In the genomic region with DNA sequence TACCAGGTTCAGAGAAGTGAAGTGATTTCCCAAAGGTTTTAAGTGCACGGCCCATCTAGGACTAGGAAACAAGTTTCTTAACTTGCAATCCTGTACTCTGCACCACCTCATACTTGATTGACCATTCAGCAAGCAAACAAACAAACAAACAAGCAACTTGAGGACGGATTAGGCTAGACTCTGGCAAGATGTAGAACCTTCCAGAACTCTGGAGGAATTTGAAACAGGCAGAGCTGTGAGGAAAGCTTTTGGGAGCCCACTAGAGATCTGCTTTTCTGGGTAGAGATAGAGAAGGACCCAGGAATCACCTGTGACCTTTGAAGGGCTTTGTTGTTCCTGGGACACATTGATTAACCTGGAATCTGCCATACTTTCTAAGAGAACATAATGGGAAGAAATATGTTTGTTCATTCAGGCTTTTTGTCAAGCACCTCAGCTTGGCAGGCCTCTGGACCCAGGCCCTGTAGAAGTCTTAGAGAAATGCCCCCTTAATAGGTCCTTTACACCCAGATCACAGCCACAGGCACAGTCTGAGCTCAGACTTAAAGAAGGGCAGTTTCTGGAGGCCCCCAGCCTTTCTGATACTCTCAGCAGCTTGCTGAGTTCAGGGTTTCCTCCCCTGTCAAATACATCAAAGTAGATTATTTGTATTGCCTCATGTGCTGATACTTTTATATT, we compare ENCODE assay signal across 8 cellular contexts. TPM values are rescaled to one million over a fixed set of nuclear protein-coding genes. Genes with fewer than 3 reads are reported as not detected.
DNase-seq lines count a peak whose midpoint lies in the region; ATAC-seq and TF ChIP-seq lines count a peak whose summit lies in the region.

No MANE protein-coding gene starts in this region.

- peak overlapping the region; percentile 95 for H3K4me3 ChIP-seq in right cardiac atrium (ENCODE audit: low read length)
- H3K4me3 ChIP-seq in lower leg skin (ENCODE audit: low read depth, poor library complexity, severe bottlenecking), result no peak overlapping the region

- WGBS in right cardiac atrium, result 16% methylated on average over 2 of the region's 2 CpGs
- WGBS in lower leg skin, 2 donors, result 8 to 23% methylated on average over 2 of the region's 2 CpGs

- peak overlapping the region; percentile 85 to 92 (median 92) for H3K4me3 Mint-ChIP-seq in T-cell
- H3K4me3 Mint-ChIP-seq in stimulated activated effector memory CD8-positive, alpha-beta T cell treated with anti-CD3 and anti-CD28 coated beads, Interleukin-12 subunit alpha, Interleukin-12 subunit beta, amount 100 ng/mL, for 72 hours, result peak overlapping the region; percentile 84

- H3K27ac Mint-ChIP-seq in T-cell, result peak overlapping the region; percentile 96 to 99
- H3K27ac Mint-ChIP-seq in stimulated activated effector memory CD8-positive, alpha-beta T cell treated with anti-CD3 and anti-CD28 coated beads, Interleukin-12 subunit alpha, Interleukin-12 subunit beta, amount 100 ng/mL, for 72 hours, result peak overlapping the region; percentile 97

- H3K4me1 Mint-ChIP-seq in T-cell, result peaks cover 37 to 51% (median 43%) of the 10 kb centered on the region in 3 donors
- H3K4me1 Mint-ChIP-seq in stimulated activated effector memory CD8-positive, alpha-beta T cell treated with anti-CD3 and anti-CD28 coated beads, Interleukin-12 subunit alpha, Interleukin-12 subunit beta, amount 100 ng/mL, for 72 hours, result peaks cover 41% of the 10 kb centered on the region

- DNase-seq in T-cell (no peak), right cardiac atrium (no peak), lower leg skin (ENCODE audit: low spot score in 2 of 2) (no peak), pons (ENCODE audit: low spot score) (no peak), HUDEP-2 (lab: John Stamatoyannopoulos, UW; ENCODE audit: unreplicated experiment in 76 of 76) (no peak), NOMO-1 (lab: John Stamatoyannopoulos, UW; ENCODE audit: unreplicated experiment in 2 of 2) (no peak)
- DNase-seq in stimulated activated effector memory CD8-positive, alpha-beta T cell treated with anti-CD3 and anti-CD28 coated beads, Interleukin-12 subunit alpha, Interleukin-12 subunit beta, amount 100 ng/mL, for 72 hours (ENCODE audit: low spot score in 2 of 2), result no peak

- TF ChIP-seq POLR2A in lower leg skin (IDR thresholded peaks at IDR 0.05), result no peak

- peaks cover 3% of the 10 kb centered on the region for H3K4me1 ChIP-seq in right cardiac atrium (ENCODE audit: control insufficient read depth, insufficient read depth, low read length)

- peak overlapping the region; percentile 99 for H3K27ac ChIP-seq in right cardiac atrium (ENCODE audit: low read length)

- intact Hi-C loops in right cardiac atrium (cut with DNase I), result loop anchor here in 1 of 4 donors (10.0 kb wide), 1 partner anchor 48 kb away; a partner anchor contains a TSS
- intact Hi-C loops in lower leg skin (cut with DNase I; ENCODE audit: low total_unique reads), result no loop called here

- no peaks in the 10 kb centered on the region for H3K9me3 ChIP-seq in right cardiac atrium (ENCODE audit: control insufficient read depth, low read length)

- ATAC-seq in GM21526 (IDR thresholded peaks at IDR 0.05; ENCODE audit: low FRiP score, unreplicated experiment) (peak; percentile 19), T-cell (replicated peaks in 1 of 4) (no peak), right cardiac atrium (no peak)
- no peak for ATAC-seq in stimulated activated effector memory CD8-positive, alpha-beta T cell treated with anti-CD3 and anti-CD28 coated beads, Interleukin-12 subunit alpha, Interleukin-12 subunit beta, amount 100 ng/mL, for 72 hours

- H3K36me3 Mint-ChIP-seq in T-cell, result no peaks in the 10 kb centered on the region
- H3K36me3 Mint-ChIP-seq in stimulated activated effector memory CD8-positive, alpha-beta T cell treated with anti-CD3 and anti-CD28 coated beads, Interleukin-12 subunit alpha, Interleukin-12 subunit beta, amount 100 ng/mL, for 72 hours, result peaks cover 18% of the 10 kb centered on the region

- CTCF ChIA-PET in T-cell (lab: Charles Lee), result interaction anchor here (0.7 to 1.1 kb wide), 4 partner anchors 12 to 819 kb away, joined by 3 to 4 read pairs (median 3); a partner anchor contains a TSS

- POLR2A ChIA-PET in T-cell (lab: Charles Lee), result interaction anchor here (0.6 to 1.2 kb wide), 4 partner anchors 20 to 759 kb away, joined by 3 to 4 read pairs (median 3); a partner anchor contains a TSS

- no peak for TF ChIP-seq CTCF in lower leg skin (IDR thresholded peaks at IDR 0.05)

- H3K9me3 Mint-ChIP-seq in T-cell, result no peaks in the 10 kb centered on the region
- no peaks in the 10 kb centered on the region for H3K9me3 Mint-ChIP-seq in stimulated activated effector memory CD8-positive, alpha-beta T cell treated with anti-CD3 and anti-CD28 coated beads, Interleukin-12 subunit alpha, Interleukin-12 subunit beta, amount 100 ng/mL, for 72 hours

- no peaks in the 10 kb centered on the region for H3K27me3 Mint-ChIP-seq in T-cell

- H3K27me3 ChIP-seq in right cardiac atrium (ENCODE audit: control insufficient read depth, insufficient read depth), result no peaks in the 10 kb centered on the region

RNA-seq across cellular contexts. Expression of a gene that starts 0.8 kb away (rescaled TPM):
- total RNA-seq in T-cell (10 to 100 TPM; 22.8 to 29.6 (median 28.7) TPM), right cardiac atrium (10 to 100 TPM in 1 of 4 donors, 1 to 10 TPM in 3; 7.7 to 12.8 (median 9.0) TPM), lower leg skin (10 to 100 TPM; 14.3 to 19.4 (median 17.3) TPM)
- 2.8 TPM for polyA plus RNA-seq in right cardiac atrium

RNA-seq across cellular contexts. Expression of a gene that starts 12.5 kb away (rescaled TPM):
- total RNA-seq in T-cell (10 to 100 TPM; 13.5 to 15.2 (median 14.3) TPM), right cardiac atrium (100 to 1,000 TPM; 322 to 429 (median 358) TPM), lower leg skin (10 to 100 TPM; 15.1 to 28.1 (median 26.0) TPM)
- 204 TPM for polyA plus RNA-seq in right cardiac atrium

RNA-seq across cellular contexts. Expression of a gene that starts 50.6 kb away (rescaled TPM):
- total RNA-seq in T-cell (10 to 100 TPM; 50.0 to 59.7 (median 58.9) TPM), right cardiac atrium (10 to 100 TPM; 58.5 to 69.9 (median 62.4) TPM), lower leg skin (10 to 100 TPM; 26.5 to 31.0 (median 27.9) TPM)
- 33.4 TPM for polyA plus RNA-seq in right cardiac atrium

Comparison
In these comparisons a context has a peak if more than half of its experiments do, and no peak if none do; other contexts are left out.
1. RNA of a gene that starts 12.5 kb away (total RNA-seq): 322 to 429 TPM in right cardiac atrium; 15.1 to 28.1 TPM in lower leg skin and 13.5 to 15.2 TPM in T-cell; every median in the first group is over 10 times any median in the second.